Comparison of ENCODE assay signal across 17 cellular contexts in genomic region chr19:49667473-49667872, GRCh38. TPM values are rescaled to one million over a fixed set of nuclear protein-coding genes. Genes with fewer than 3 reads are reported as not detected.
DNase-seq lines count a peak whose midpoint lies in the region; TF ChIP-seq lines count a peak whose summit lies in the region.
"Had no signal": no experiment of that assay in that cellular context is flagged by ENCODE, and none has a peak within 500 bp of the region (broad histone marks: within the 10 kb centered on the region; RNA-seq: fewer than 3 reads in every experiment).

No MANE protein-coding gene starts in this region.

- peak overlapping the region in 3 of 7 donors; percentile 31 to 69 (median 35) for H3K27ac Mint-ChIP-seq in CD4-positive, alpha-beta memory T cell
- H3K27ac Mint-ChIP-seq in H9 = peak overlapping the region in 1 of 3 experiments; percentile 6; a peak in 1 of 7 replicates
- H3K27ac Mint-ChIP-seq in activated CD4-positive, alpha-beta memory T cell treated with anti-CD3 and anti-CD28 coated beads, Interleukin-2, amount 10 ng/mL, durations not matched to agents 7 days and 5 days = peak overlapping the region; percentile 68

- no peak overlapping the region for H2AFZ ChIP-seq in H9 (ENCODE audit: low read length)

- H4K20me1 ChIP-seq in H9 (ENCODE audit: control insufficient read depth, insufficient read depth, insufficient read length) = no peaks in the 10 kb centered on the region

- H2BK15ac ChIP-seq in H9 (ENCODE audit: low read depth, low read length) = no peak overlapping the region
- H2BK15ac ChIP-seq in mesendoderm (replicated peaks; ENCODE audit: low read depth) = no peak overlapping the region

- TF ChIP-seq POLR2A in thyroid gland (IDR thresholded peaks at IDR 0.05) = no peak

- H3K27me3 ChIP-seq in CD4-positive, alpha-beta memory T cell (ENCODE audit: insufficient read depth, low read length) = no peaks in the 10 kb centered on the region
- H3K27me3 ChIP-seq in H9 (ENCODE audit: insufficient read depth, low read length) (no peaks in the 10 kb centered on the region), mesendoderm (ENCODE audit: insufficient read depth, low read length, poor library complexity) (no peaks in the 10 kb centered on the region), thyroid gland (no peaks in the 10 kb centered on the region)
- H3K27me3 ChIP-seq: breast epithelium, neutrophil had no signal

- CTCF ChIA-PET in CD4-positive, alpha-beta memory T cell (lab: Charles Lee; ENCODE audit: partially characterized antibody) = interaction anchor here (0.9 to 1.6 kb wide), 3 partner anchors 9 to 164 kb away, joined by 3 to 4 read pairs (median 3); no protein-coding TSS in a partner anchor
- CTCF ChIA-PET in activated CD4-positive, alpha-beta memory T cell treated with anti-CD3 and anti-CD28 coated beads, Interleukin-2, amount 10 ng/mL, durations not matched to agents 7 days and 5 days (lab: Charles Lee) = interaction anchor here (1.0 kb wide), 1 partner anchor 9 kb away, joined by 4 read pairs; no protein-coding TSS in a partner anchor

- POLR2A ChIA-PET in CD4-positive, alpha-beta memory T cell (lab: Charles Lee; ENCODE audit: partially characterized antibody) = interaction anchor here (0.7 to 11.0 kb wide), 3 partner anchors 9 to 87 kb away, joined by 4 to 125 read pairs (median 5); partner anchors contain the start of genes NOSIP and PRMT1
- POLR2A ChIA-PET in activated CD4-positive, alpha-beta memory T cell treated with anti-CD3 and anti-CD28 coated beads, Interleukin-2, amount 10 ng/mL, durations not matched to agents 7 days and 5 days (lab: Charles Lee) = interaction anchor here (6.1 to 7.5 kb wide), 2 partner anchors 10 to 25 kb away, joined by 73 to 91 read pairs; partner anchors contain the start of genes PRMT1, RRAS and SCAF1

- H2AK5ac ChIP-seq in H9 (ENCODE audit: insufficient read length, low read length) = no peak overlapping the region
- no peak overlapping the region for H2AK5ac ChIP-seq in mesendoderm (ENCODE audit: low read length)

- peaks cover 18% of the 10 kb centered on the region for H3K23me2 ChIP-seq in H9 (ENCODE audit: insufficient read length, low read depth, low read length, poor library complexity, severe bottlenecking)

- H3K79me1 ChIP-seq in H9 (ENCODE audit: insufficient read depth, low read depth, low read length, poor library complexity, severe bottlenecking) = peaks cover 11% of the 10 kb centered on the region
- peaks cover 20% of the 10 kb centered on the region for H3K79me1 ChIP-seq in mesendoderm (ENCODE audit: low read length)

- no peaks in the 10 kb centered on the region for H3K9me3 ChIP-seq in CD4-positive, alpha-beta memory T cell (ENCODE audit: control insufficient read depth in 1 of 2, low read length in 2 of 2)
- no peaks in the 10 kb centered on the region for H3K9me3 ChIP-seq in H9 (ENCODE audit: control insufficient read depth, low read depth, low read length)
- H3K9me3 ChIP-seq in thyroid gland = no peaks in the 10 kb centered on the region
- H3K9me3 ChIP-seq: breast epithelium, neutrophil had no signal

- H3K56ac ChIP-seq in H9 (ENCODE audit: insufficient read length, low read depth, low read length) (no peak overlapping the region), mesendoderm (ENCODE audit: low read length) (no peak overlapping the region)

- H3K27me3 Mint-ChIP-seq in CD4-positive, alpha-beta memory T cell = no peaks in the 10 kb centered on the region
- H3K27me3 Mint-ChIP-seq in H9 (ENCODE audit: low read depth) = peaks cover 3% of the 10 kb centered on the region
- H3K27me3 Mint-ChIP-seq in activated CD4-positive, alpha-beta memory T cell treated with anti-CD3 and anti-CD28 coated beads, Interleukin-2, amount 10 ng/mL, durations not matched to agents 7 days and 5 days = no peaks in the 10 kb centered on the region

- H4K5ac ChIP-seq in H9 (ENCODE audit: insufficient read length, low read depth, low read length) (no peak overlapping the region), mesendoderm (ENCODE audit: low read length) (no peak overlapping the region)

- no peak overlapping the region for H3K14ac ChIP-seq in H9 (ENCODE audit: insufficient read depth, low read length)

- H2BK120ac ChIP-seq in H9 (ENCODE audit: low read depth, low read length, poor library complexity, severe bottlenecking) = no peak overlapping the region
- no peak overlapping the region for H2BK120ac ChIP-seq in mesendoderm (ENCODE audit: low read depth, low read length)

- no peak for TF ChIP-seq CTCF in H9 (conservative IDR thresholded peaks at IDR 0.05)
- no peak for TF ChIP-seq CTCF in thyroid gland (IDR thresholded peaks at IDR 0.05)

- H3T11ph ChIP-seq in H9 (ENCODE audit: low read length) = no peak overlapping the region

- H3K9ac ChIP-seq in H9 (ENCODE audit: extremely low read depth, insufficient read length, low read length) (no peak overlapping the region), mesendoderm (ENCODE audit: low read length) (peak overlapping the region; percentile 68)

- no peak overlapping the region for H3K4ac ChIP-seq in H9 (ENCODE audit: low read depth, low read length)
- H3K4ac ChIP-seq in mesendoderm (ENCODE audit: low read depth, low read length) = no peak overlapping the region

- no peak overlapping the region for H2BK20ac ChIP-seq in H9 (ENCODE audit: low read depth, low read length, poor library complexity, severe bottlenecking)

- peaks cover 0 to 4% (median 0%) of the 10 kb centered on the region in 8 donors for H3K9me3 Mint-ChIP-seq in CD4-positive, alpha-beta memory T cell
- peaks cover 0 to 1% of the 10 kb centered on the region in 2 experiments; a peak in 2 of 5 replicates for H3K9me3 Mint-ChIP-seq in H9
- H3K9me3 Mint-ChIP-seq in activated CD4-positive, alpha-beta memory T cell treated with anti-CD3 and anti-CD28 coated beads, Interleukin-2, amount 10 ng/mL, durations not matched to agents 7 days and 5 days = no peaks in the 10 kb centered on the region

- peaks cover 22 to 48% (median 36%) of the 10 kb centered on the region in 4 donors for H3K4me1 Mint-ChIP-seq in CD4-positive, alpha-beta memory T cell
- peaks cover 21 to 46% of the 10 kb centered on the region in 2 experiments for H3K4me1 Mint-ChIP-seq in H9
- peaks cover 44% of the 10 kb centered on the region for H3K4me1 Mint-ChIP-seq in activated CD4-positive, alpha-beta memory T cell treated with anti-CD3 and anti-CD28 coated beads, Interleukin-2, amount 10 ng/mL, durations not matched to agents 7 days and 5 days

- H2BK5ac ChIP-seq in H9 (ENCODE audit: insufficient read length, low read length) (no peak overlapping the region), mesendoderm (ENCODE audit: low read length) (no peak overlapping the region)

- H3K27ac ChIP-seq in CD4-positive, alpha-beta memory T cell (ENCODE audit: low read depth, low read length) = no peak overlapping the region
- no peak overlapping the region for H3K27ac ChIP-seq in H9 (ENCODE audit: insufficient read length, low read depth, low read length)
- H3K27ac ChIP-seq in mesendoderm (ENCODE audit: low read depth, low read length) = no peak overlapping the region
- H3K27ac ChIP-seq in thyroid gland = no peak overlapping the region
- H3K27ac ChIP-seq: breast epithelium, neutrophil had no signal

- no CpG with 5 or more reads among the region's 2 CpGs for WGBS in H9 (ENCODE audit: extremely low coverage, insufficient read length, low lambda C conversion rate)
- WGBS in mesendoderm (ENCODE audit: extremely low coverage, insufficient coverage, low lambda C conversion rate) = no CpG with 5 or more reads among the region's 2 CpGs
- WGBS in thyroid gland, 2 donors = 89 to 97% methylated on average over 2 of the region's 2 CpGs

- peaks cover 31% of the 10 kb centered on the region for H3K4me1 ChIP-seq in CD4-positive, alpha-beta memory T cell (ENCODE audit: insufficient read depth, low read length)
- no peaks in the 10 kb centered on the region for H3K4me1 ChIP-seq in H9 (ENCODE audit: insufficient read depth, low read length)
- peaks cover 2% of the 10 kb centered on the region for H3K4me1 ChIP-seq in mesendoderm (ENCODE audit: control insufficient read depth, low read depth, low read length)
- peaks cover 20 to 26% of the 10 kb centered on the region in 2 donors for H3K4me1 ChIP-seq in thyroid gland

- H3K4me3 Mint-ChIP-seq in CD4-positive, alpha-beta memory T cell = peak overlapping the region in 5 of 8 donors; percentile 46 to 69 (median 58)
- H3K4me3 Mint-ChIP-seq in H9 = peak overlapping the region; percentile 99 to 100
- H3K4me3 Mint-ChIP-seq in activated CD4-positive, alpha-beta memory T cell treated with anti-CD3 and anti-CD28 coated beads, Interleukin-2, amount 10 ng/mL, durations not matched to agents 7 days and 5 days = peak overlapping the region; percentile 96

- peak in 1 of 5 donors; percentile 13 for DNase-seq in CD4-positive, alpha-beta memory T cell
- DNase-seq in H9 (no peak), mesendoderm (no peak), CD1c-positive myeloid dendritic cell (ENCODE audit: extremely low spot score) (no peak), COLO668 (lab: John Stamatoyannopoulos, UW; ENCODE audit: unreplicated experiment) (no peak), thyroid gland (no peak)
- DNase-seq in activated CD4-positive, alpha-beta memory T cell treated with anti-CD3 and anti-CD28 coated beads, Interleukin-2, amount 10 ng/mL, durations not matched to agents 7 days and 5 days = no peak
- DNase-seq in activated effector memory CD4-positive, alpha-beta T cell treated with anti-CD3 and anti-CD28 coated beads, Interleukin-2, amount 50 U/mL, for 16 hours = no peak
- DNase-seq: activated CD8-positive, alpha-beta memory T cell treated with anti-CD3 and anti-CD28 coated beads, Interleukin-2, amount 50 U/mL, for 48 hours; DMS 273 treated with DMSO at 0.1 percent for 48 hours; glutamatergic neuron; GOT3; left colon; NCI-H1048; small intestine had no signal

- H3K36me3 Mint-ChIP-seq in CD4-positive, alpha-beta memory T cell = peaks cover 0 to 23% of the 10 kb centered on the region in 2 donors
- peaks cover 22 to 50% (median 43%) of the 10 kb centered on the region in 3 experiments; a peak in 6 of 7 replicates for H3K36me3 Mint-ChIP-seq in H9 (ENCODE audit: insufficient read depth in 1 of 3, low read depth in 3 of 3)
- peaks cover 43% of the 10 kb centered on the region for H3K36me3 Mint-ChIP-seq in activated CD4-positive, alpha-beta memory T cell treated with anti-CD3 and anti-CD28 coated beads, Interleukin-2, amount 10 ng/mL, durations not matched to agents 7 days and 5 days (ENCODE audit: low read depth)

- intact Hi-C loops in CD4-positive, alpha-beta memory T cell (cut with micrococcal nuclease) = no loop called here
- intact Hi-C loops in thyroid gland (cut with DNase I) = no loop called here

- no peak overlapping the region for H4K91ac ChIP-seq in H9 (ENCODE audit: insufficient read length, low read depth, low read length)

- no peak overlapping the region for H3K4me2 ChIP-seq in H9 (ENCODE audit: insufficient read depth, insufficient read length, low read length)
- no peak overlapping the region for H3K4me2 ChIP-seq in mesendoderm (ENCODE audit: low read length)

- H3K18ac ChIP-seq in H9 (ENCODE audit: insufficient read length, low read depth, low read length) (no peak overlapping the region), mesendoderm (ENCODE audit: low read length) (no peak overlapping the region)

- H3K36me3 ChIP-seq in CD4-positive, alpha-beta memory T cell (ENCODE audit: insufficient read depth, low read length) = peaks cover 7% of the 10 kb centered on the region
- no peaks in the 10 kb centered on the region for H3K36me3 ChIP-seq in mesendoderm (ENCODE audit: control insufficient read depth, insufficient read depth, low read length)
- H3K36me3 ChIP-seq in thyroid gland = peaks cover 3 to 4% of the 10 kb centered on the region in 2 donors
- H3K36me3 ChIP-seq: breast epithelium had no signal

- H4K8ac ChIP-seq in H9 (replicated peaks; ENCODE audit: insufficient read length, low read depth, low read length) (no peak overlapping the region), mesendoderm (ENCODE audit: low read depth, low read length) (no peak overlapping the region)

- no peak overlapping the region for H2BK12ac ChIP-seq in H9 (ENCODE audit: insufficient read length, low read depth, low read length)

- H3K23ac ChIP-seq in H9 (ENCODE audit: insufficient read length, low read depth, low read length) (no peak overlapping the region), mesendoderm (ENCODE audit: low read length) (no peak overlapping the region)

- no peak overlapping the region for H3K4me3 ChIP-seq in CD4-positive, alpha-beta memory T cell (ENCODE audit: low read length in 2 of 2)
- no peak overlapping the region for H3K4me3 ChIP-seq in mesendoderm (ENCODE audit: low read length)
- no peak overlapping the region for H3K4me3 ChIP-seq in thyroid gland (replicated peaks in 1 of 3)
- H3K4me3 ChIP-seq: breast epithelium had no signal

- H3K79me2 ChIP-seq in H9 (ENCODE audit: insufficient read depth, low read length) (peaks cover 5% of the 10 kb centered on the region; the same call in 1 of the 2 replicates), mesendoderm (ENCODE audit: control insufficient read depth, insufficient read depth, low read length) (peaks cover 19% of the 10 kb centered on the region)

RNA-seq across cellular contexts. Expression of gene BCL2L12, which starts 1.7 kb away (rescaled TPM):
- 10 to 100 TPM; 21.9 to 22.1 TPM for total RNA-seq in CD4-positive, alpha-beta memory T cell
- polyA plus RNA-seq in CD4-positive, alpha-beta memory T cell = 10 to 100 TPM; 16.3 to 17.2 TPM
- total RNA-seq in H9 (2021) (145 and 154 TPM in 2 replicates), thyroid gland (1 to 10 TPM; 4.7 to 8.1 (median 7.2) TPM)
- 10 to 100 TPM; 71.2 to 74.3 TPM for total RNA-seq in activated CD4-positive, alpha-beta memory T cell treated with anti-CD3 and anti-CD28 coated beads, Interleukin-2, amount 10 ng/mL, durations not matched to agents 7 days and 5 days
- 151 TPM for polyA plus RNA-seq in mesendoderm (2013, experiment 1 of 2)
- polyA plus RNA-seq in mesendoderm (2013, experiment 2 of 2) = 154 TPM

RNA-seq across cellular contexts. Expression of gene IRF3, which starts 1.8 kb away (rescaled TPM):
- total RNA-seq in CD4-positive, alpha-beta memory T cell = 100 to 1,000 TPM; 366 to 386 TPM
- 10 to 100 TPM; 64.1 to 72.8 TPM for polyA plus RNA-seq in CD4-positive, alpha-beta memory T cell
- total RNA-seq in H9 (2021) (185 and 205 TPM in 2 replicates), thyroid gland (10 to 100 TPM; 41.5 to 62.5 (median 52.3) TPM)
- total RNA-seq in activated CD4-positive, alpha-beta memory T cell treated with anti-CD3 and anti-CD28 coated beads, Interleukin-2, amount 10 ng/mL, durations not matched to agents 7 days and 5 days = 100 to 1,000 TPM; 163 to 174 TPM
- polyA plus RNA-seq in mesendoderm (2013, experiment 1 of 2) = 94.1 TPM
- polyA plus RNA-seq in mesendoderm (2013, experiment 2 of 2) = 90.7 TPM

RNA-seq across cellular contexts. Expression of gene PRMT1, which starts 9.6 kb away (rescaled TPM):
- total RNA-seq in CD4-positive, alpha-beta memory T cell = 10 to 100 TPM; 76.6 to 92.9 TPM
- 100 to 1,000 TPM; 140 to 213 TPM for polyA plus RNA-seq in CD4-positive, alpha-beta memory T cell
- total RNA-seq in H9 (2021) = 504 and 505 TPM in 2 replicates
- total RNA-seq in activated CD4-positive, alpha-beta memory T cell treated with anti-CD3 and anti-CD28 coated beads, Interleukin-2, amount 10 ng/mL, durations not matched to agents 7 days and 5 days = 100 to 1,000 TPM; 103 to 108 TPM
- 427 TPM for polyA plus RNA-seq in mesendoderm (2013, experiment 1 of 2)
- 426 TPM for polyA plus RNA-seq in mesendoderm (2013, experiment 2 of 2)
- total RNA-seq in thyroid gland = 100 to 1,000 TPM; 117 to 156 (median 139) TPM

RNA-seq across cellular contexts. Expression of gene ADM5, which starts 21.9 kb away (rescaled TPM):
- total RNA-seq in CD4-positive, alpha-beta memory T cell = 1 to 10 TPM; 4.0 to 4.4 TPM
- polyA plus RNA-seq in CD4-positive, alpha-beta memory T cell = under 1 TPM in 1 of 2 donors, not detected in 1; 0.24 TPM
- total RNA-seq in H9 (2021) = 13.5 and 13.6 TPM in 2 replicates
- 1 to 10 TPM; 2.6 to 2.9 TPM for total RNA-seq in activated CD4-positive, alpha-beta memory T cell treated with anti-CD3 and anti-CD28 coated beads, Interleukin-2, amount 10 ng/mL, durations not matched to agents 7 days and 5 days
- 5.8 TPM for polyA plus RNA-seq in mesendoderm (2013, experiment 1 of 2)
- 5.4 TPM for polyA plus RNA-seq in mesendoderm (2013, experiment 2 of 2)
- total RNA-seq in thyroid gland = 1 to 10 TPM in 1 of 4 donors, under 1 TPM in 2, not detected in 1; 0.38 to 2.7 (median 0.45) TPM

RNA-seq across cellular contexts. Expression of gene CPT1C, which starts 23.4 kb away (rescaled TPM):
- total RNA-seq in CD4-positive, alpha-beta memory T cell = 1 to 10 TPM in 1 of 2 experiments, under 1 TPM in 1; 0.64 to 1.5 TPM
- polyA plus RNA-seq in CD4-positive, alpha-beta memory T cell = under 1 TPM; 0.24 to 0.57 TPM
- 66.4 and 74.6 TPM in 2 replicates for total RNA-seq in H9 (2021)
- total RNA-seq in activated CD4-positive, alpha-beta memory T cell treated with anti-CD3 and anti-CD28 coated beads, Interleukin-2, amount 10 ng/mL, durations not matched to agents 7 days and 5 days = 1 to 10 TPM; 1.9 to 2.9 TPM
- polyA plus RNA-seq in mesendoderm (2013, experiment 1 of 2) = 19.1 TPM
- 21.9 TPM for polyA plus RNA-seq in mesendoderm (2013, experiment 2 of 2)
- total RNA-seq in thyroid gland = 1 to 10 TPM; 1.9 to 3.9 (median 2.6) TPM
